10 cellular contexts compared by ENCODE assay signal in the genomic region with DNA sequence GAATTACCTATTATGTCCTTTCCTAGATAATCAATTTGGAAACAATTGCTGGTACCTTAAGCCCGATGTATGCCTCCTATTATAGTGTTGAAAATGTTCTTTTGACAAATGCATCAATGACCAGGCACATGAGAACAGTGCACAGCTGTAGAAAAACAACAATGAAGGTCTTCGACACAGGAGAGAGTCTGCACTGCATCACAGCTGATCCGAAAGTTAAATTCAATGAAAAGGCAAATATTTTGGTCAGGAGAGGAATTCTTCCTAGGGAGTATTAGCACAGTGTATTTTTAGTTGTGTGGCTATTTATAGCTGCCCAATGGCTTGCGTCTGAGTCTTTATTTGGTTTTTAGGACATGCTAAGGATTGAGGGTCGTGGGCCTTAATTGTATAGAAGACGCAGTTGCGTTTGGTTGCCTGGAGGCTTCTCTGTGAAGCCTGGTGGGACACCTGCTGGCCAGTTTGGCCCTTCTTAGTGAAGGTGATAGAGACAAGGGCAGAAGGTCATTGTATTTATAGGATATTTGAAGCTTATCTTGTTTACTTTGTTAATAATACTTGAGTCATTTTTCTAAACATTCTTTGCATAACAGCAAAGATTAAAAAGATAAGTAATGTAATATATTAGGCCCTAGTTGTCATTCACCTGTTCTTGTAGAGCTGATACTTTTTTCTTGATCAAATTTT.
DNase-seq lines count a peak whose midpoint lies in the region; ATAC-seq and TF ChIP-seq lines count a peak whose summit lies in the region.
"Had no signal": no experiment of that assay in that cellular context is flagged by ENCODE, and none has a peak within 500 bp of the region (broad histone marks: within the 10 kb centered on the region; RNA-seq: fewer than 3 reads in every experiment).

No MANE protein-coding gene starts in this region.

- no peaks in the 10 kb centered on the region for H3K4me1 ChIP-seq in DND-41 (ENCODE audit: insufficient read depth, low read length)
- H3K4me1 ChIP-seq in IMR-90 (ENCODE audit: control insufficient read depth, insufficient read depth, low read length) = no peaks in the 10 kb centered on the region; the same call in 1 of the 2 replicates

- in situ Hi-C loops in IMR-90 (cut with MboI; ENCODE audit: low sequenced_read_pairs) = no loop called here

- peaks cover 7% of the 10 kb centered on the region for H3K9me1 ChIP-seq in IMR-90 (ENCODE audit: insufficient read depth, low read length)

- DNase-seq in DND-41 (no peak), IMR-90 (no peak), cardiac fibroblast (ENCODE audit: low read depth in 2 of 2) (peak in 1 of 2 donors; percentile 25), lung microvascular endothelial cell (ENCODE audit: low read depth in 2 of 2) (peak; percentile 49 to 57), NOMO-1 treated with DMSO at 0.1 percent for 48 hours (lab: John Stamatoyannopoulos, UW; ENCODE audit: unreplicated experiment) (no peak), posterior vena cava (ENCODE audit: low spot score) (no peak)
- no peak for DNase-seq in activated CD4-positive, CD25-positive, alpha-beta regulatory T cell (lab: John Stamatoyannopoulos, UW)

- H4K8ac ChIP-seq in IMR-90 (ENCODE audit: low read depth in 2 of 2, low read length in 2 of 2) = no peak overlapping the region

- no peak overlapping the region for H2AK9ac ChIP-seq in IMR-90 (replicated peaks; ENCODE audit: low read depth, low read length, poor library complexity)

- intact Hi-C loops in IMR-90 (cut with micrococcal nuclease) = no loop called here
- intact Hi-C loops in posterior vena cava (cut with DNase I) = no loop called here

- H3K27ac ChIP-seq in DND-41 (ENCODE audit: low read length) (no peak overlapping the region), IMR-90 (ENCODE audit: insufficient read depth, low read length) (no peak overlapping the region)
- H3K27ac ChIP-seq: RWPE1, skin epidermis had no signal

- H3K9me3 ChIP-seq in DND-41 (ENCODE audit: insufficient read depth, low read length, severe bottlenecking) (no peaks in the 10 kb centered on the region), IMR-90 (ENCODE audit: control insufficient read depth, insufficient read depth, low read length) (peaks cover 11% of the 10 kb centered on the region)

- H2AFZ ChIP-seq in DND-41 (ENCODE audit: low read depth, low read length) (no peak overlapping the region), IMR-90 (replicated peaks; ENCODE audit: low read length, poor library complexity) (no peak overlapping the region)

- no peaks in the 10 kb centered on the region for H3K36me3 ChIP-seq in DND-41 (ENCODE audit: insufficient read depth, low read length)
- peaks cover 2% of the 10 kb centered on the region; the same call in 1 of the 2 replicates for H3K36me3 ChIP-seq in IMR-90 (ENCODE audit: control insufficient read depth, insufficient read depth, low read length)

- dilution Hi-C loops in IMR-90 (cut with HindIII; ENCODE audit: low sequenced_read_pairs, unreplicated experiment) = no loop called here

- H2BK120ac ChIP-seq in IMR-90 (ENCODE audit: low read depth, low read length) = no peak overlapping the region

- H2BK15ac ChIP-seq in IMR-90 (ENCODE audit: low read depth, low read length) = no peak overlapping the region

- H4K91ac ChIP-seq in IMR-90 (ENCODE audit: insufficient read depth, low read depth, low read length) = no peak overlapping the region

- CTCF ChIA-PET in IMR-90 (lab: Yijun Ruan, JAX) = no interaction called here

- H4K5ac ChIP-seq in IMR-90 (ENCODE audit: low read depth, low read length) = no peak overlapping the region

- H3K56ac ChIP-seq in IMR-90 (ENCODE audit: extremely low read depth, insufficient read depth, low read length) = no peak overlapping the region

- peaks cover 9% of the 10 kb centered on the region; the same call in 1 of the 2 replicates for H3K79me2 ChIP-seq in DND-41 (ENCODE audit: insufficient read depth, low read length)

- no peak overlapping the region for H3K23ac ChIP-seq in IMR-90 (ENCODE audit: low read depth, low read length)

- H3K18ac ChIP-seq in IMR-90 (ENCODE audit: low read depth, low read length) = no peak overlapping the region

- no peaks in the 10 kb centered on the region for H3K27me3 ChIP-seq in DND-41 (ENCODE audit: insufficient read depth, low read length, poor library complexity)
- no peaks in the 10 kb centered on the region for H3K27me3 ChIP-seq in IMR-90 (ENCODE audit: control insufficient read depth, insufficient read depth, low read length)

- no TSS peak for BruUV-seq in IMR-90 (replicated peaks; lab: Mats Ljungman, UMichigan)

- POLR2A ChIA-PET in IMR-90 (lab: Charles Lee; ENCODE audit: unreplicated experiment) = no interaction called here

- H4K20me1 ChIP-seq in DND-41 (ENCODE audit: insufficient read depth, low read length) (peaks cover 11% of the 10 kb centered on the region; the same call in 1 of the 2 replicates), IMR-90 (ENCODE audit: insufficient read depth, low read length) (peaks cover 68% of the 10 kb centered on the region)

- TF ChIP-seq RAD21 in IMR-90 (IDR thresholded peaks at IDR 0.05; ENCODE audit: low read length) = peak; percentile 40

- 67% methylated on average over 3 of the region's 7 CpGs; no CpG with 5 or more reads in 1 of the 2 experiments for WGBS in IMR-90 (ENCODE audit: extremely low coverage in 2 of 2, insufficient read length in 1 of 2), 2 experiments

- H3K79me1 ChIP-seq in IMR-90 (ENCODE audit: low read depth in 1 of 2, low read length in 2 of 2) = peaks cover 43 to 66% of the 10 kb centered on the region in 2 experiments

- no peak overlapping the region for H3K14ac ChIP-seq in IMR-90 (replicated peaks; ENCODE audit: low read depth, low read length)

- H3K4me3 ChIP-seq in DND-41 (ENCODE audit: low read depth in 1 of 2, low read length in 2 of 2) (no peak overlapping the region), IMR-90 (ENCODE audit: insufficient read depth, low read depth, low read length) (no peak overlapping the region), cardiac fibroblast (replicated peaks in 1 of 2; ENCODE audit: low read depth in 2 of 2, low read length in 2 of 2) (no peak overlapping the region)
- H3K4me3 ChIP-seq: skin epidermis had no signal

- no peak overlapping the region for H3K4me2 ChIP-seq in DND-41 (ENCODE audit: insufficient read depth, low read length)
- H3K4me2 ChIP-seq in IMR-90 (ENCODE audit: low read depth, low read length) = no peak overlapping the region

- no peak overlapping the region for H2BK20ac ChIP-seq in IMR-90 (ENCODE audit: low read depth, low read length)

- ATAC-seq in DND-41 (ENCODE audit: insufficient read depth, low read depth) (no peak), IMR-90 (ENCODE audit: low read depth) (no peak), HG03159 (IDR thresholded peaks at IDR 0.05; ENCODE audit: unreplicated experiment) (no peak)

- no peak for TF ChIP-seq POLR2A in IMR-90 (IDR thresholded peaks at IDR 0.05; ENCODE audit: low read depth, low read length)

- no peak overlapping the region for H3K4ac ChIP-seq in IMR-90 (ENCODE audit: low read depth, low read length)

- no peak overlapping the region for H2BK5ac ChIP-seq in IMR-90 (ENCODE audit: low read depth, low read length, poor library complexity, severe bottlenecking)

- H3K9ac ChIP-seq in DND-41 (ENCODE audit: low read depth, low read length) (no peak overlapping the region), IMR-90 (ENCODE audit: low read depth, low read length) (no peak overlapping the region)

- TF ChIP-seq CTCF in DND-41 (IDR thresholded peaks at IDR 0.05; ENCODE audit: borderline replicate concordance, extremely low read depth, low read length, poor library complexity, severe bottlenecking) (peak; percentile 26), IMR-90 (conservative IDR thresholded peaks at IDR 0.05; ENCODE audit: low read depth, low read length) (peak; percentile 24; the same call in 1 of the 2 replicates), cardiac fibroblast (IDR thresholded peaks at IDR 0.05; ENCODE audit: low read depth, low read length) (peak; percentile 40)

- H2AK5ac ChIP-seq in IMR-90 (ENCODE audit: low read depth, low read length) = no peak overlapping the region

TF ChIP-seq in IMR-90, 13 proteins besides CTCF, POLR2A, EP300 and RAD21:
- TF ChIP-seq, protein P1, sequence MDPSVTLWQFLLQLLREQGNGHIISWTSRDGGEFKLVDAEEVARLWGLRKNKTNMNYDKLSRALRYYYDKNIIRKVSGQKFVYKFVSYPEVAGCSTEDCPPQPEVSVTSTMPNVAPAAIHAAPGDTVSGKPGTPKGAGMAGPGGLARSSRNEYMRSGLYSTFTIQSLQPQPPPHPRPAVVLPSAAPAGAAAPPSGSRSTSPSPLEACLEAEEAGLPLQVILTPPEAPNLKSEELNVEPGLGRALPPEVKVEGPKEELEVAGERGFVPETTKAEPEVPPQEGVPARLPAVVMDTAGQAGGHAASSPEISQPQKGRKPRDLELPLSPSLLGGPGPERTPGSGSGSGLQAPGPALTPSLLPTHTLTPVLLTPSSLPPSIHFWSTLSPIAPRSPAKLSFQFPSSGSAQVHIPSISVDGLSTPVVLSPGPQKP (IDR thresholded peaks at IDR 0.05; ENCODE audit: borderline replicate concordance, low read depth, low read length) = no peak
- no peak for TF ChIP-seq FOS (IDR thresholded peaks at IDR 0.05; ENCODE audit: low read depth, low read length)
- no peak for TF ChIP-seq BHLHE40 (IDR thresholded peaks at IDR 0.05; ENCODE audit: low read depth, low read length)
- no peak for TF ChIP-seq MXI1 (IDR thresholded peaks at IDR 0.05; ENCODE audit: borderline replicate concordance, low read depth, low read length)
- no peak for TF ChIP-seq RFX5 (IDR thresholded peaks at IDR 0.05; ENCODE audit: low read depth, low read length)
- no peak for TF ChIP-seq CEBPB (IDR thresholded peaks at IDR 0.05; ENCODE audit: low read depth, low read length)
- TF ChIP-seq MAZ (IDR thresholded peaks at IDR 0.05; ENCODE audit: borderline replicate concordance, low read depth, low read length) = no peak
- TF ChIP-seq CHD1 (IDR thresholded peaks at IDR 0.05; ENCODE audit: low read depth, low read length) = no peak
- no peak for TF ChIP-seq NFE2L2 (IDR thresholded peaks at IDR 0.05; ENCODE audit: low read depth, low read length)
- TF ChIP-seq, protein P2, sequence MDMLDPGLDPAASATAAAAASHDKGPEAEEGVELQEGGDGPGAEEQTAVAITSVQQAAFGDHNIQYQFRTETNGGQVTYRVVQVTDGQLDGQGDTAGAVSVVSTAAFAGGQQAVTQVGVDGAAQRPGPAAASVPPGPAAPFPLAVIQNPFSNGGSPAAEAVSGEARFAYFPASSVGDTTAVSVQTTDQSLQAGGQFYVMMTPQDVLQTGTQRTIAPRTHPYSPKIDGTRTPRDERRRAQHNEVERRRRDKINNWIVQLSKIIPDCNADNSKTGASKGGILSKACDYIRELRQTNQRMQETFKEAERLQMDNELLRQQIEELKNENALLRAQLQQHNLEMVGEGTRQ (IDR thresholded peaks at IDR 0.05; ENCODE audit: low read depth, low read length) = no peak
- TF ChIP-seq MAFK (IDR thresholded peaks at IDR 0.05; ENCODE audit: low read depth, low read length) = no peak
- TF ChIP-seq RCOR1 (IDR thresholded peaks at IDR 0.05; ENCODE audit: insufficient replicate concordance, low read length) = no peak
- TF ChIP-seq SMC3 (IDR thresholded peaks at IDR 0.05; ENCODE audit: low read depth, low read length) = no peak
TF ChIP-seq in IMR-90: peak in this region for 0.

Comparison
In these comparisons a context has a peak if more than half of its experiments do, and no peak if none do; other contexts are left out.
1. DNase-seq: peak in lung microvascular endothelial cell (2 of 2); none in DND-41 (single experiment), IMR-90 (single experiment), NOMO-1 treated with DMSO at 0.1 percent for 48 hours (single experiment), activated CD4-positive, CD25-positive, alpha-beta regulatory T cell (0 of 4) and posterior vena cava (single experiment).
2. Peak in every context shown above with its lines, with median percentiles within 50 percentile points of each other: CTCF ChIP-seq.